In the genomic region with DNA sequence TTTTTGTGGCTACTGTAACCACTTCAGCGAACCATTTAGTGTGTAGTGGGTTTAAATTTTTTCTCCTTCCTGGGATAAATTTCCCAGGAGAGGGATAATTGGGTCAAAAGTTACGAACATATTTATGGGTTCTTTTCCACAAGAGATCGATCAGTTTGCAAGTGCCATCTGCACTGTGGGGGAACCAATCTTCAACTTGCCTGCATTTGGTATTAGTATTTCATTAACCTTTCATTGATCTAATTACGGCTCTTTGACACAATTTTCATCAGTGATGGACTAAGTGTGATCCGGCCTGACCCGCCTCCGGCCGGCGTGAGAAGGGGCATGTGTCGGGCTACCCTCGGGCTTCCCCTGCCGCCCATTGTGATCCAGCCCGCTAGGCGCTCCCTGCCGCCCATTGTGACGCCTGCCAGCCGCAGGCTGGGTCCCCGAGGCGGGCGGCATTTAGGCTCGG, we compare ENCODE assay signal across 8 cellular contexts.
DNase-seq lines count a peak whose midpoint lies in the region; ATAC-seq and TF ChIP-seq lines count a peak whose summit lies in the region.
"Not testable (repeated sequence)": the region's sequence is repeated elsewhere in the genome, so short reads cannot be mapped to it uniquely, and the experiment has no call there.

No MANE protein-coding gene starts in this region.

- peaks cover 17% of the 10 kb centered on the region for H3K4me1 Mint-ChIP-seq in activated naive CD8-positive, alpha-beta T cell (ENCODE audit: low read depth)
- not testable (repeated sequence) for H3K4me1 Mint-ChIP-seq in glutamatergic neuron (ENCODE audit: low read depth, unreplicated experiment); natural killer cell treated with Interleukin-12 subunit alpha and Interleukin-12 subunit beta and Interleukin-15 and Interleukin-18, amount 100 ng/mL, for 72 hours (ENCODE audit: low read depth in 2 of 2)

- not testable (repeated sequence) for H3K27me3 ChIP-seq in GM06990 (replicated peaks; ENCODE audit: control insufficient read depth, insufficient read depth, low read length); GM23248 (replicated peaks; ENCODE audit: insufficient read depth); SJSA1 (replicated peaks); suprapubic skin

- peak overlapping the region; percentile 36; the same call in 1 of the 2 replicates for H3K9ac ChIP-seq in GM23248

- not testable (repeated sequence) for H3K9me2 ChIP-seq in GM23248 (ENCODE audit: insufficient read depth)

- H3K27ac ChIP-seq in GM23248, SJSA1: not testable (repeated sequence)
- peak overlapping the region; percentile 18 for H3K27ac ChIP-seq in suprapubic skin

- 17 to 19% methylated on average over 14 to 17 of the region's 21 CpGs for WGBS in GM23248 (ENCODE audit: low coverage in 1 of 2, low lambda C conversion rate in 2 of 2, missing lambda C conversion rate in 2 of 2), 2 experiments
- WGBS in suprapubic skin: 11% methylated on average over 15 of the region's 21 CpGs

- H3K36me3 Mint-ChIP-seq in activated naive CD8-positive, alpha-beta T cell; glutamatergic neuron (ENCODE audit: unreplicated experiment); natural killer cell treated with Interleukin-12 subunit alpha and Interleukin-12 subunit beta and Interleukin-15 and Interleukin-18, amount 100 ng/mL, for 72 hours: not testable (repeated sequence)

- not testable (repeated sequence) for DNase-seq in GM06990 (ENCODE audit: extremely low read depth, insufficient read length); GM23248; SJSA1 (ENCODE audit: low read depth in 1 of 2, low spot score in 2 of 2); natural killer cell treated with Interleukin-12 subunit alpha and Interleukin-12 subunit beta and Interleukin-15 and Interleukin-18, amount 100 ng/mL, for 72 hours (ENCODE audit: low spot score); suprapubic skin (ENCODE audit: low spot score in 2 of 2)
- peak; percentile 37 for DNase-seq in glutamatergic neuron

- H3K4me3 ChIP-seq in GM06990 (replicated peaks; ENCODE audit: low read depth, low read length) (peak overlapping the region; percentile 49), GM23248 (peak overlapping the region; percentile 67), SJSA1 (peak overlapping the region; percentile 38), suprapubic skin (peak overlapping the region; percentile 58)

- H3K27ac Mint-ChIP-seq in activated naive CD8-positive, alpha-beta T cell: peak overlapping the region; percentile 34
- peak overlapping the region; percentile 80 for H3K27ac Mint-ChIP-seq in glutamatergic neuron (ENCODE audit: unreplicated experiment)
- not testable (repeated sequence) for H3K27ac Mint-ChIP-seq in natural killer cell treated with Interleukin-12 subunit alpha and Interleukin-12 subunit beta and Interleukin-15 and Interleukin-18, amount 100 ng/mL, for 72 hours

- not testable (repeated sequence) for TF ChIP-seq POLR2A in suprapubic skin (IDR thresholded peaks at IDR 0.05)

- H3K9me3 ChIP-seq in GM23248 (ENCODE audit: low read depth); SJSA1 (replicated peaks); suprapubic skin: not testable (repeated sequence)

- not testable (repeated sequence) for H3K79me2 ChIP-seq in GM23248 (ENCODE audit: insufficient read depth)

- peak overlapping the region; percentile 95 for H3K4me3 Mint-ChIP-seq in activated naive CD8-positive, alpha-beta T cell
- peak overlapping the region; percentile 84 for H3K4me3 Mint-ChIP-seq in glutamatergic neuron (ENCODE audit: unreplicated experiment)
- peak overlapping the region; percentile 94 for H3K4me3 Mint-ChIP-seq in natural killer cell treated with Interleukin-12 subunit alpha and Interleukin-12 subunit beta and Interleukin-15 and Interleukin-18, amount 100 ng/mL, for 72 hours

- H3K36me3 ChIP-seq in GM06990 (ENCODE audit: control insufficient read depth, insufficient read depth, low read length); GM23248 (ENCODE audit: low read depth); SJSA1; suprapubic skin: not testable (repeated sequence)

- not testable (repeated sequence) for H4K20me1 ChIP-seq in GM23248 (ENCODE audit: insufficient read depth)

- TF ChIP-seq EP300 in suprapubic skin (IDR thresholded peaks at IDR 0.05): not testable (repeated sequence)

- peak; percentile 11 for ATAC-seq in HG03520 (IDR thresholded peaks at IDR 0.05; ENCODE audit: unreplicated experiment)
- not testable (repeated sequence) for ATAC-seq in natural killer cell treated with Interleukin-12 subunit alpha and Interleukin-12 subunit beta and Interleukin-15 and Interleukin-18, amount 100 ng/mL, for 72 hours

- H2AFZ ChIP-seq in GM23248: peak overlapping the region; percentile 75

- TF ChIP-seq CTCF in GM06990 (IDR thresholded peaks at IDR 0.05; ENCODE audit: insufficient read depth, low read length, poor library complexity, severe bottlenecking); glutamatergic neuron (IDR thresholded peaks at IDR 0.05; ENCODE audit: partially characterized antibody, unreplicated experiment); suprapubic skin (IDR thresholded peaks at IDR 0.05): not testable (repeated sequence)

- not testable (repeated sequence) for H3K9me3 Mint-ChIP-seq in activated naive CD8-positive, alpha-beta T cell (ENCODE audit: low read depth); glutamatergic neuron (ENCODE audit: unreplicated experiment); natural killer cell treated with Interleukin-12 subunit alpha and Interleukin-12 subunit beta and Interleukin-15 and Interleukin-18, amount 100 ng/mL, for 72 hours

- H3K27me3 Mint-ChIP-seq in activated naive CD8-positive, alpha-beta T cell; glutamatergic neuron (ENCODE audit: unreplicated experiment); natural killer cell treated with Interleukin-12 subunit alpha and Interleukin-12 subunit beta and Interleukin-15 and Interleukin-18, amount 100 ng/mL, for 72 hours: not testable (repeated sequence)

- H3K4me2 ChIP-seq in GM23248 (ENCODE audit: unreplicated experiment): peak overlapping the region; percentile 48

- in situ Hi-C loops in GM23248 (cut with MboI): not testable (repeated sequence)

- not testable (repeated sequence) for H3K4me1 ChIP-seq in GM23248 (ENCODE audit: insufficient read depth); SJSA1 (replicated peaks)
- H3K4me1 ChIP-seq in suprapubic skin: peaks cover 11% of the 10 kb centered on the region

- not testable (repeated sequence) for H3F3A ChIP-seq in GM23248 (ENCODE audit: insufficient read depth)
